23 cellular contexts compared by ENCODE assay signal in the genomic region with DNA sequence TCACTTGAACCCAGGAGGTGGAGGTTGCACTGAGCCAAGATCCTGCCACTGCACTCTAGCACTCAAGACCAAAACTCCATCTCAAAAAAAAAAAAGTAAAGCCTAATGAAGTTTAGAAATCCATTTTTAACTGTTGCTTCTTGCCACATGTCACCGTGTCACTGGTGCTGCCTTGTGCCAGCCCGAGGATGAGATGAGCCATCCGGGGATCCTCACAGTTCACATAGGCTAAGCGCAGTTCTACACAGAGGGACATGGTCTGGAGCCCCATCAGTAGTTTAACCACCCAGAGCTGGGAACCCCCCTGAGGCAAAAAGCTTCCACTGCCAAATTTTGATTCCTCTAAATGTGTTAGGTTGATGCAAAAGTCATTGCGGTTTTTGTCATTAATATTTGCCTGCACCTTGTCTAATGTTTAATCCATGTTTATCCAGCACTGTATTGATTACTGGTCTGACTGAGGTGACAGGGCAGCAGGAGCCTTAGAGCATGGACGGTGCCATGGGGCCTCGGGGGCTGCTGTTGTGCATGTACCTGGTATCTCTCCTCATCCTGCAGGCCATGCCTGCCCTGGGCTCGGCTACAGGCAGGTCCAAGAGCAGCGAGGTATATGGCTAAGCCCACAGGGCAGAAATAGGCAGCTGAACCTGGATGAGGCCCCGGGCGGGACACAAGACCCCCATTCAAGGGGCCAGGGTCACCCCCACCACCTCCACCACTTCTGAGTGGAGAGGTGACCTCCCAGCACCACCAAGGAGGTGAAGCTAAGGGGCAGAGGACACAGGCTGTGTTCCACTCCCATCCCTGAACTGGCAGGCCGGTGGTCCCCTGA. TPM values are rescaled to one million over a fixed set of nuclear protein-coding genes. Genes with fewer than 3 reads are reported as not detected.
DNase-seq lines count a peak whose midpoint lies in the region; FAIRE-seq and TF ChIP-seq lines count a peak whose summit lies in the region.
"Had no signal": no experiment of that assay in that cellular context is flagged by ENCODE, and none has a peak within 500 bp of the region (broad histone marks: within the 10 kb centered on the region; RNA-seq: fewer than 3 reads in every experiment).

A gene with protein sequence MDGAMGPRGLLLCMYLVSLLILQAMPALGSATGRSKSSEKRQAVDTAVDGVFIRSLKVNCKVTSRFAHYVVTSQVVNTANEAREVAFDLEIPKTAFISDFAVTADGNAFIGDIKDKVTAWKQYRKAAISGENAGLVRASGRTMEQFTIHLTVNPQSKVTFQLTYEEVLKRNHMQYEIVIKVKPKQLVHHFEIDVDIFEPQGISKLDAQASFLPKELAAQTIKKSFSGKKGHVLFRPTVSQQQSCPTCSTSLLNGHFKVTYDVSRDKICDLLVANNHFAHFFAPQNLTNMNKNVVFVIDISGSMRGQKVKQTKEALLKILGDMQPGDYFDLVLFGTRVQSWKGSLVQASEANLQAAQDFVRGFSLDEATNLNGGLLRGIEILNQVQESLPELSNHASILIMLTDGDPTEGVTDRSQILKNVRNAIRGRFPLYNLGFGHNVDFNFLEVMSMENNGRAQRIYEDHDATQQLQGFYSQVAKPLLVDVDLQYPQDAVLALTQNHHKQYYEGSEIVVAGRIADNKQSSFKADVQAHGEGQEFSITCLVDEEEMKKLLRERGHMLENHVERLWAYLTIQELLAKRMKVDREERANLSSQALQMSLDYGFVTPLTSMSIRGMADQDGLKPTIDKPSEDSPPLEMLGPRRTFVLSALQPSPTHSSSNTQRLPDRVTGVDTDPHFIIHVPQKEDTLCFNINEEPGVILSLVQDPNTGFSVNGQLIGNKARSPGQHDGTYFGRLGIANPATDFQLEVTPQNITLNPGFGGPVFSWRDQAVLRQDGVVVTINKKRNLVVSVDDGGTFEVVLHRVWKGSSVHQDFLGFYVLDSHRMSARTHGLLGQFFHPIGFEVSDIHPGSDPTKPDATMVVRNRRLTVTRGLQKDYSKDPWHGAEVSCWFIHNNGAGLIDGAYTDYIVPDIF (plus strand): TSS at position 473 of the 832 bp plus-strand sequence. CDS start 17 bp downstream, at position 490.

- DNase-seq in D341Med (ENCODE audit: low spot score) (peak; percentile 17), glutamatergic neuron (peak; percentile 4), osteocyte (ENCODE audit: extremely low spot score, unreplicated experiment) (peak; percentile 77), D721Med (ENCODE audit: insufficient read length, low spot score) (no peak), BE2C (no peak)
- DNase-seq in effector CD8-positive, alpha-beta T cell (lab: John Stamatoyannopoulos, UW), result no peak
- DNase-seq: activated CD4-positive, alpha-beta T cell treated with anti-CD3 and anti-CD28 coated beads, Interleukin-2, amount 50 U/mL, for 4 hours; activated naive CD4-positive, alpha-beta T cell treated with anti-CD3 and anti-CD28 coated beads, Interleukin-2, amount 50 U/mL, for 16 hours; activated T-cell treated with anti-CD3 and anti-CD28 coated beads for 4 hours; hypothalamus; Karpas-422; midbrain; NCI-H1105; retina; RPMI8226; thyroid gland had no signal

- no peak within 1 kb of the TSS for H3K4me2 ChIP-seq in BLaER1

- H3K4me1 Mint-ChIP-seq in glutamatergic neuron (ENCODE audit: low read depth, unreplicated experiment) (no peaks in the 10 kb centered on the region), osteocyte (ENCODE audit: unreplicated experiment) (no peaks in the 10 kb centered on the region)

- peaks cover 12% of the 10 kb centered on the region for H3K27me3 Mint-ChIP-seq in glutamatergic neuron (ENCODE audit: unreplicated experiment)
- H3K27me3 Mint-ChIP-seq in osteocyte (ENCODE audit: unreplicated experiment), result peaks cover 13% of the 10 kb centered on the region

- TF ChIP-seq CTCF in glutamatergic neuron (IDR thresholded peaks at IDR 0.05; ENCODE audit: partially characterized antibody, unreplicated experiment), result no peak
- no peak for TF ChIP-seq CTCF in osteocyte (IDR thresholded peaks at IDR 0.05)
- no peak for TF ChIP-seq CTCF in D721Med (IDR thresholded peaks at IDR 0.05; ENCODE audit: insufficient read depth, missing control alignments)
- no peak for TF ChIP-seq CTCF in BE2C (IDR thresholded peaks at IDR 0.05; ENCODE audit: low read depth, low read length)

- H3K27me3 ChIP-seq in BLaER1, result no peaks in the 10 kb centered on the region
- H3K27me3 ChIP-seq in BE2C, result no peaks in the 10 kb centered on the region
- H3K27me3 ChIP-seq: thyroid gland had no signal

- H3K4me3 Mint-ChIP-seq in glutamatergic neuron (ENCODE audit: unreplicated experiment) (no peak within 1 kb of the TSS), osteocyte (ENCODE audit: unreplicated experiment) (no peak within 1 kb of the TSS)

- H3K36me3 ChIP-seq in BLaER1 (no peaks in the 10 kb centered on the region), BE2C (no peaks in the 10 kb centered on the region)
- H3K36me3 ChIP-seq: thyroid gland had no signal

- H3K36me3 Mint-ChIP-seq in glutamatergic neuron (ENCODE audit: unreplicated experiment) (no peaks in the 10 kb centered on the region), osteocyte (ENCODE audit: unreplicated experiment) (no peaks in the 10 kb centered on the region)

- no peaks in the 10 kb centered on the region for H3K9me3 ChIP-seq in BLaER1
- H3K9me3 ChIP-seq in BE2C, result no peaks in the 10 kb centered on the region
- H3K9me3 ChIP-seq: thyroid gland had no signal

- no peak within 1 kb of the TSS for H3K9ac ChIP-seq in BLaER1

- H3K9me3 Mint-ChIP-seq in glutamatergic neuron (ENCODE audit: unreplicated experiment), result peaks cover 4% of the 10 kb centered on the region
- H3K9me3 Mint-ChIP-seq in osteocyte (ENCODE audit: unreplicated experiment), result no peaks in the 10 kb centered on the region

- no peak for FAIRE-seq in D721Med (lab: Jason Lieb, UNC)
- FAIRE-seq: endometrium, H1 had no signal

- H3K27ac ChIP-seq in BLaER1, result 0 out of 2 replicates have a peak within 1 kb of the TSS, but pooled peaks have one; percentile 22
- H3K27ac ChIP-seq: thyroid gland had no signal

- H3K4me1 ChIP-seq in BLaER1 (peaks cover 36% of the 10 kb centered on the region), BE2C (no peaks in the 10 kb centered on the region)
- H3K4me1 ChIP-seq: thyroid gland had no signal

- H3K27ac Mint-ChIP-seq in glutamatergic neuron (ENCODE audit: unreplicated experiment) (no peak within 1 kb of the TSS), osteocyte (ENCODE audit: unreplicated experiment) (no peak within 1 kb of the TSS)

- no peaks in the 10 kb centered on the region for H4K20me1 ChIP-seq in BLaER1

- H3K4me3 ChIP-seq in BLaER1 (no peak within 1 kb of the TSS), BE2C (ENCODE audit: low read depth, low read length) (no peak within 1 kb of the TSS)
- H3K4me3 ChIP-seq: thyroid gland had no signal

RNA-seq across cellular contexts. Expression of the gene that starts here (rescaled TPM):
- total RNA-seq in glutamatergic neuron (ENCODE audit: unreplicated experiment) (not detected), osteocyte (not detected in 2 replicates)
- polyA plus RNA-seq in BE2C (2012; ENCODE audit: insufficient read depth, insufficient read length, low read depth), result not detected
- total RNA-seq: G401, H1, HT-29, kidney epithelial cell, NCI-H460, thyroid gland had no signal
- polyA plus RNA-seq: H1 had no signal

Comparison
In these comparisons a context has a peak if more than half of its experiments do, and no peak if none do; other contexts are left out.
1. Peak in DNase-seq in glutamatergic neuron; RNA of the gene not detected or under 1 TPM.
2. Peak in DNase-seq in osteocyte; RNA of the gene not detected or under 1 TPM.